ENCODE assay signal across 26 cellular contexts in genomic region chr7:133945497-133945896, GRCh38.
"Had no signal": no experiment of that assay in that cellular context is flagged by ENCODE, and none has a peak within 500 bp of the region (broad histone marks: within the 10 kb centered on the region; RNA-seq: fewer than 3 reads in every experiment).

No MANE protein-coding gene starts in this region.

- H3K4me2 ChIP-seq: hepatocyte, neural progenitor cell, smooth muscle cell had no signal

- H3K4me1 ChIP-seq: left lung, stomach, suprapubic skin, transverse colon, uterus had no signal

- H3K9ac ChIP-seq: neural progenitor cell had no signal

- DNase-seq: activated CD4-positive, alpha-beta T cell treated with anti-CD3 and anti-CD28 coated beads, Interleukin-2, amount 50 U/mL, for 48 hours; activated CD8-positive, alpha-beta memory T cell treated with anti-CD3 and anti-CD28 coated beads, Interleukin-2, amount 50 U/mL, for 48 hours; activated naive CD4-positive, alpha-beta T cell treated with Interleukin-2 at 50 U/mL for 16 hours; activated naive CD8-positive, alpha-beta T cell treated with anti-CD3 and anti-CD28 coated beads for 36 hours; activated T-cell treated with anti-CD3 and anti-CD28 coated beads, Interleukin-2, amount 50 U/mL, for 4 hours; amniotic stem cell; effector CD4-positive, alpha-beta T cell; erythroblast; glutamatergic neuron; immature natural killer cell; kidney glomerular epithelial cell; left lung; naive thymus-derived CD4-positive, alpha-beta T cell; posterior cingulate gyrus; stimulated activated CD4-positive, alpha-beta T cell treated with anti-CD3 and anti-CD28 coated beads, Interleukin-15, amount 100 ng/mL, for 24 hours; stomach; T-helper 9 cell; transverse colon; uterus had no signal

- H2AFZ ChIP-seq: hepatocyte, neural progenitor cell had no signal

- H3K79me2 ChIP-seq: hepatocyte had no signal

- H3K36me3 ChIP-seq: left lung, neural progenitor cell, transverse colon, uterus had no signal

- H3K9me3 ChIP-seq: left lung, stomach, suprapubic skin, transverse colon, uterus had no signal

- ATAC-seq: activated T-cell treated with anti-CD3 and anti-CD28 coated beads, Interleukin-2, amount 50 U/mL, for 4 hours; left lung; naive thymus-derived CD4-positive, alpha-beta T cell; sciatic nerve; stimulated activated memory B cell treated with anti-CD40 and anti-IgM and Interleukin-4, amounts not matched to agents 10 μg/mL and 1 μg/mL and 100 μg/mL, for 72 hours had no signal

- H3K4me3 ChIP-seq: hepatocyte, left lung, neural progenitor cell, smooth muscle cell, stomach, suprapubic skin, transverse colon, uterus had no signal

- H3K27ac ChIP-seq: hepatocyte, left lung, neural progenitor cell, stomach, suprapubic skin, transverse colon, uterus had no signal

- FAIRE-seq: frontal cortex had no signal

- H3K27me3 ChIP-seq: hepatocyte, left lung, neural progenitor cell, stomach, suprapubic skin, transverse colon, uterus had no signal
